In genomic region chr7:94182066-94182465, GRCh38 we compare ENCODE assay signal across 13 cellular contexts.
DNase-seq lines count a peak whose midpoint lies in the region; TF ChIP-seq lines count a peak whose summit lies in the region.
"Had no signal": no experiment of that assay in that cellular context is flagged by ENCODE, and none has a peak within 500 bp of the region (broad histone marks: within the 10 kb centered on the region; RNA-seq: fewer than 3 reads in every experiment).

No MANE protein-coding gene starts in this region.

- no peaks in the 10 kb centered on the region for H3K36me3 ChIP-seq in MG63

- H3K27ac Mint-ChIP-seq in progenitor cell of endocrine pancreas = no peak overlapping the region
- H3K27ac Mint-ChIP-seq: CD8-positive, alpha-beta memory T cell had no signal

- H3K4me3 ChIP-seq in MG63 = no peak overlapping the region
- H3K4me3 ChIP-seq: GM12878 had no signal

- DNase-seq in AG09319 (ENCODE audit: extremely low read depth, low read depth) (peak; percentile 43), MG63 (peak; percentile 65), dedifferentiated amniotic fluid mesenchymal stem cell (ENCODE audit: extremely low spot score) (peak; percentile 64), kidney tubule cell (ENCODE audit: low spot score) (peak; percentile 78), progenitor cell of endocrine pancreas (ENCODE audit: low spot score, unreplicated experiment) (no peak), GF-D8 (lab: John Stamatoyannopoulos, UW) (no peak), NCI-H1092 (lab: John Stamatoyannopoulos, UW) (no peak)
- DNase-seq in stimulated activated naive CD4-positive, alpha-beta T cell treated with Interleukin-2 at 50 U/mL for 16 hours (lab: John Stamatoyannopoulos, UW) = no peak
- DNase-seq: CD8-positive, alpha-beta memory T cell; hippocampal formation; MM.1S; NCI-H748 treated with DMSO at 0.1 percent for 48 hours had no signal

- H3K9me3 Mint-ChIP-seq in progenitor cell of endocrine pancreas (ENCODE audit: low read depth) = peaks cover 3% of the 10 kb centered on the region
- H3K9me3 Mint-ChIP-seq: CD8-positive, alpha-beta memory T cell had no signal

- no peak overlapping the region for H3K4me3 Mint-ChIP-seq in progenitor cell of endocrine pancreas (ENCODE audit: low read depth)
- H3K4me3 Mint-ChIP-seq: CD8-positive, alpha-beta memory T cell had no signal

- H3K9me3 ChIP-seq in MG63 = no peaks in the 10 kb centered on the region

- no peaks in the 10 kb centered on the region for H3K36me3 Mint-ChIP-seq in progenitor cell of endocrine pancreas (ENCODE audit: insufficient read depth)
- H3K36me3 Mint-ChIP-seq: CD8-positive, alpha-beta memory T cell had no signal

- H3K27me3 Mint-ChIP-seq in progenitor cell of endocrine pancreas = peaks cover 4% of the 10 kb centered on the region

- TF ChIP-seq CTCF in AG09319 (IDR thresholded peaks at IDR 0.05; ENCODE audit: low read depth, low read length) = no peak
- TF ChIP-seq CTCF in progenitor cell of endocrine pancreas (IDR thresholded peaks at IDR 0.05; ENCODE audit: unreplicated experiment) = no peak

- H3K4me1 Mint-ChIP-seq in progenitor cell of endocrine pancreas (ENCODE audit: low read depth) = peaks cover 6% of the 10 kb centered on the region
- H3K4me1 Mint-ChIP-seq: CD8-positive, alpha-beta memory T cell had no signal

- no peaks in the 10 kb centered on the region for H3K27me3 ChIP-seq in MG63

Comparison
In these comparisons a context has a peak if more than half of its experiments do, and no peak if none do; other contexts are left out.
1. DNase-seq: peak in AG09319 (single experiment), MG63 (single experiment), dedifferentiated amniotic fluid mesenchymal stem cell (single experiment) and kidney tubule cell (single experiment); none in progenitor cell of endocrine pancreas (single experiment), GF-D8 (single experiment), stimulated activated naive CD4-positive, alpha-beta T cell treated with Interleukin-2 at 50 U/mL for 16 hours (single experiment) and NCI-H1092 (single experiment).